12 cellular contexts compared by ENCODE assay signal in the genomic region with DNA sequence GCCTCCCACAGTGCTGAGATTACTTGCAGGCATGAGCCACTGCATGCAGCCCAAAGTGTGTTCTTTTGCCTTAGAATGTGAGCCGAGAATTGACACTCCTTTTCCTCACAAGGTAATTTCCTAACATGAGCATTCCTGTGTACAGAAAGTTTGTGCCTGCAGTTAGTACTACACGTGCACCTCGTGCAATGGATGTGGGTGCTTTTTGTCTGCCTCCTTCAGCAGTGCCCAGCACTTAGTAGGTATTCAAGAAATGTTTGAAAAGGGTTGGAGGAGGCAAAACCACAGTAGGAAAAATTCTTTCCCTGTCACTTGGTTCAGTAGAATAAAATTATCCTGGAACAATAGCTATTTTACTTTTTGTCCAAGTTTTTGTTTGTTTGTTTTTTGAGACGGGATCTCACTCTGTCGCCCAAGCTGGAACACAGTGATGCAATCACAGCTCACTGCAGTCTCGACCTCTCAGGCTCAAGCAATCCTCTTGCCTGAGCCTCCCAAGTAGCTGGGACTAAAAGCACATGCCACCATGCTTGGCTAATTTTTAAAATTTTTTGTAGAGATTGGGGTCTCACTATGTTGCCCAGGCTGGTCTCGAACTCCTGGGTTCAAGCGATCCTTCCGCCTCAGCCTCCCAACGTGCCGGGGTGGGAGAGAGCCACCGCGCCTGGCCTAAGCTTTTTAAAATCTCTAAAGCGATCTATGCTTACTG. TPM values are rescaled to one million over a fixed set of nuclear protein-coding genes. Genes with fewer than 3 reads are reported as not detected.
DNase-seq lines count a peak whose midpoint lies in the region; TF ChIP-seq lines count a peak whose summit lies in the region.
"Had no signal": no experiment of that assay in that cellular context is flagged by ENCODE, and none has a peak within 500 bp of the region (broad histone marks: within the 10 kb centered on the region; RNA-seq: fewer than 3 reads in every experiment).

No MANE protein-coding gene starts in this region.

- no peaks in the 10 kb centered on the region for H3K27me3 ChIP-seq in BLaER1

- H3K4me1 ChIP-seq in BLaER1 = peaks cover 32% of the 10 kb centered on the region

- H3K27me3 Mint-ChIP-seq in HFFc6 (ENCODE audit: insufficient read depth) (peaks cover 2% of the 10 kb centered on the region; the same call in 1 of the 2 replicates), brain (peaks cover 9% of the 10 kb centered on the region), neural crest cell (ENCODE audit: low read depth) (no peaks in the 10 kb centered on the region)

- H3K4me3 ChIP-seq in BLaER1 (no peak overlapping the region), coronary artery (no peak overlapping the region)

- no peak overlapping the region for H3K9ac ChIP-seq in BLaER1

- H3K4me1 Mint-ChIP-seq in HFFc6 (ENCODE audit: low read depth) (peaks cover 42% of the 10 kb centered on the region), brain (peaks cover 30% of the 10 kb centered on the region), neural crest cell (peaks cover 22% of the 10 kb centered on the region)

- no peak for DNase-seq in HFFc6
- DNase-seq in neural crest cell (ENCODE audit: low read depth, low spot score) = no peak
- no peak for DNase-seq in NOMO-1 treated with dmso at 0.1 percent for 144 hours (lab: John Stamatoyannopoulos, UW; ENCODE audit: unreplicated experiment)
- DNase-seq in T1000 (lab: John Stamatoyannopoulos, UW) = no peak
- DNase-seq in coronary artery (ENCODE audit: low spot score) = no peak
- no peak for DNase-seq in NCI-H526 treated with DMSO at 0.1 percent for 48 hours (lab: John Stamatoyannopoulos, UW)
- DNase-seq: activated CD4-positive, CD25-positive, alpha-beta regulatory T cell; left colon; NCI-H2171; RPMI8226 had no signal

- peak overlapping the region; percentile 74 for H3K27ac Mint-ChIP-seq in HFFc6
- peak overlapping the region in 4 of 5 experiments; percentile 8 to 80 (median 29) for H3K27ac Mint-ChIP-seq in brain
- H3K27ac Mint-ChIP-seq in neural crest cell (ENCODE audit: unreplicated experiment) = no peak overlapping the region

- H3K36me3 ChIP-seq in BLaER1 = peaks cover 45% of the 10 kb centered on the region

- TF ChIP-seq CTCF in HFFc6 (IDR thresholded peaks at IDR 0.05) (no peak), brain (conservative IDR thresholded peaks at IDR 0.05) (no peak), neural crest cell (conservative IDR thresholded peaks at IDR 0.05) (no peak), coronary artery (IDR thresholded peaks at IDR 0.05) (no peak)

- H3K27ac ChIP-seq in BLaER1 (no peak overlapping the region), coronary artery (peak overlapping the region in 1 of 2 donors; percentile 17)

- no peaks in the 10 kb centered on the region for H3K9me3 ChIP-seq in BLaER1

- H3K4me3 Mint-ChIP-seq in HFFc6 = peak overlapping the region; percentile 73
- peak overlapping the region; percentile 25 to 100 (median 98) for H3K4me3 Mint-ChIP-seq in brain
- peak overlapping the region; percentile 68 for H3K4me3 Mint-ChIP-seq in neural crest cell

- H3K9me3 Mint-ChIP-seq in HFFc6 = no peaks in the 10 kb centered on the region
- H3K9me3 Mint-ChIP-seq in brain = no peaks in the 10 kb centered on the region
- H3K9me3 Mint-ChIP-seq in neural crest cell = no peaks in the 10 kb centered on the region

- peak overlapping the region; percentile 94 for H3K4me2 ChIP-seq in BLaER1

- H3K36me3 Mint-ChIP-seq in HFFc6 (ENCODE audit: low read depth) = no peaks in the 10 kb centered on the region; the same call in 1 of the 2 replicates
- H3K36me3 Mint-ChIP-seq in brain = peaks cover 3% of the 10 kb centered on the region
- H3K36me3 Mint-ChIP-seq in neural crest cell (ENCODE audit: low read depth) = no peaks in the 10 kb centered on the region

- H4K20me1 ChIP-seq in BLaER1 = peaks cover 63% of the 10 kb centered on the region

RNA-seq across cellular contexts. Expression of a gene that starts 2.4 kb away (rescaled TPM):
- 10 to 100 TPM; 40.6 to 61.0 (median 58.2) TPM for total RNA-seq in HFFc6 (2021; fragmentation: NEBNext Ultra II Directional; extraction: Animal tissue kit (Norgen Biotek cat#: 25700))
- polyA plus RNA-seq in brain (ENCODE audit: insufficient read depth, low read depth, low replicate concordance) = 79.2 TPM
- 72.2 and 74.0 TPM in 2 replicates for total RNA-seq in neural crest cell

RNA-seq across cellular contexts. Expression of a gene that starts 9.5 kb away (rescaled TPM):
- 10 to 100 TPM; 34.9 to 39.4 (median 38.5) TPM for total RNA-seq in HFFc6 (2021; fragmentation: NEBNext Ultra II Directional; extraction: Animal tissue kit (Norgen Biotek cat#: 25700))
- polyA plus RNA-seq in brain (ENCODE audit: insufficient read depth, low read depth, low replicate concordance) = 31.6 TPM
- 52.7 and 60.1 TPM in 2 replicates for total RNA-seq in neural crest cell
